ENCODE assay signal across 8 cellular contexts in the genomic region with DNA sequence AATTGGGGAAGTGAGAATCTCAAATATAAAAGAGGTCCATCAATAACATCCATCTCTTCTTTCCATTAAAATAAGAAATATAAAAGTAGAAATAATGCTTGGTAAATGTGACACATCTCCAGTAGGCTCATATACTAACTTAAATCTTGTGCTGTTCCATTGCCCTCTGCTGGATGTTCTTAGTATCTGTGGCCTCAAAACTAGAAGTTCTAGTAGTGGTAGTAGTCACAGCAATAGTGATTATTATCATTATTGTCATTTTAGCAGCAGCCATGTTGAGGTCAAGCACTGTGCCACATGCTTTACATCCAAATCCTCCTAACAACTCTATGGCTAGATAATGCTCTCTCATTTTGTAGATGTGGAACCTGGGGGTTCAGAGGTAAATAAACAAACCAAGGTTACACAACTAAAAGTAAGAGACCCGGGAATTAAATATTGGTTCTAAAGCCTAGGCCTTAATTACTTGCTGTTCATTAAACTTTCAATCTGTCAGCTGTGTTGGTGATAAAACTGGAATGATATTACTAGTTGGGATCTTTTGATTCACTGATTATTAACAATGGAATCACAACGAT. TPM values are rescaled to one million over a fixed set of nuclear protein-coding genes. Genes with fewer than 3 reads are reported as not detected.
DNase-seq lines count a peak whose midpoint lies in the region; ATAC-seq, FAIRE-seq and TF ChIP-seq lines count a peak whose summit lies in the region.

No MANE protein-coding gene starts in this region.

- H3K4me3 ChIP-seq in PC-3 (ENCODE audit: low read length) (no peak overlapping the region), breast epithelium (no peak overlapping the region), stomach (no peak overlapping the region)

- no peak for TF ChIP-seq EP300 in stomach (IDR thresholded peaks at IDR 0.05)

- H3K4me1 ChIP-seq in PC-3 (ENCODE audit: insufficient read depth, low read length) (no peaks in the 10 kb centered on the region), breast epithelium (no peaks in the 10 kb centered on the region), stomach (no peaks in the 10 kb centered on the region)

- H3K9ac ChIP-seq in PC-3 (ENCODE audit: low read length): no peak overlapping the region

- peak; percentile 74 for DNase-seq in GDM1 (lab: John Stamatoyannopoulos, UW)
- DNase-seq in Kasumi-1 (lab: John Stamatoyannopoulos, UW): peak; percentile 90 to 97
- DNase-seq in PC-3: peak; percentile 82
- DNase-seq in breast epithelium (ENCODE audit: low spot score in 2 of 2): no peak
- no peak for DNase-seq in stomach
- DNase-seq in stimulated activated CD4-positive, alpha-beta T cell treated with anti-CD3 and anti-CD28 coated beads, Interleukin-12 subunit alpha, Interleukin-12 subunit beta, amount 100 ng/mL, for 4 hours: no peak

- TF ChIP-seq POLR2A in breast epithelium (IDR thresholded peaks at IDR 0.05) (no peak), stomach (IDR thresholded peaks at IDR 0.05) (no peak)

- FAIRE-seq in islet of Langerhans (lab: Jason Lieb, UNC): peak; percentile 98

- no peak overlapping the region for H3K4me2 ChIP-seq in PC-3 (ENCODE audit: low read length)

- H3K27ac ChIP-seq in PC-3 (ENCODE audit: low read length) (no peak overlapping the region), breast epithelium (no peak overlapping the region), stomach (no peak overlapping the region)

- H3K9me2 ChIP-seq in PC-3 (replicated peaks; ENCODE audit: low read length): no peaks in the 10 kb centered on the region

- WGBS in stomach, 5 donors: 53 to 79% (median 71%) methylated on average over 2 of the region's 2 CpGs

- TF ChIP-seq CTCF in PC-3 (conservative IDR thresholded peaks at IDR 0.05; ENCODE audit: low read depth, low read length): peak; percentile 84
- peak; percentile 51 to 76 (median 68) for TF ChIP-seq CTCF in breast epithelium (IDR thresholded peaks at IDR 0.05)
- TF ChIP-seq CTCF in stomach (IDR thresholded peaks at IDR 0.05): peak in 5 of 7 experiments; percentile 61 to 72 (median 69)

- H3K79me2 ChIP-seq in PC-3 (ENCODE audit: low read length): no peaks in the 10 kb centered on the region

- CTCF ChIA-PET in PC-3 (lab: Charles Lee): interaction anchor here (0.6 to 1.3 kb wide), 3 partner anchors 226 to 408 kb away, joined by 3 to 4 read pairs (median 4); no protein-coding TSS in a partner anchor

- intact Hi-C loops in PC-3 (cut with micrococcal nuclease) (loop anchor here (1.0 kb wide), 3 partner anchors 192 to 382 kb away; no protein-coding TSS in a partner anchor), breast epithelium (cut with DNase I; ENCODE audit: low total_unique reads) (no loop called here), stomach (cut with DNase I; ENCODE audit: low total_unique reads) (loop anchor here (10.0 kb wide), 1 partner anchor 195 kb away; no protein-coding TSS in a partner anchor)

- H3K36me3 ChIP-seq in PC-3 (ENCODE audit: low read depth, low read length): no peaks in the 10 kb centered on the region
- H3K36me3 ChIP-seq in breast epithelium: no peaks in the 10 kb centered on the region
- peaks cover 0 to 14% (median 9%) of the 10 kb centered on the region in 4 donors for H3K36me3 ChIP-seq in stomach

- no peak overlapping the region for H2AFZ ChIP-seq in PC-3 (ENCODE audit: low read length)

- H3K9me3 ChIP-seq in PC-3 (ENCODE audit: low read length) (no peaks in the 10 kb centered on the region), breast epithelium (no peaks in the 10 kb centered on the region), stomach (no peaks in the 10 kb centered on the region)

- BruUV-seq in PC-3 (replicated peaks; lab: Mats Ljungman, UMichigan): no TSS peak

- no peaks in the 10 kb centered on the region for H4K20me1 ChIP-seq in PC-3 (ENCODE audit: low read length)

- H3K27me3 ChIP-seq in PC-3 (ENCODE audit: low read length): no peaks in the 10 kb centered on the region
- H3K27me3 ChIP-seq in breast epithelium: no peaks in the 10 kb centered on the region
- H3K27me3 ChIP-seq in stomach: no peaks in the 10 kb centered on the region

- no peaks in the 10 kb centered on the region for H3F3A ChIP-seq in PC-3 (ENCODE audit: low read length, unreplicated experiment)

- POLR2A ChIA-PET in PC-3 (lab: Charles Lee; ENCODE audit: unreplicated experiment): no interaction called here

- peak; percentile 56 for ATAC-seq in GM21825 (IDR thresholded peaks at IDR 0.05; ENCODE audit: unreplicated experiment)
- peak; percentile 99 for ATAC-seq in PC-3

RNA-seq across cellular contexts. Expression of a gene that starts 20.2 kb away (rescaled TPM):
- total RNA-seq in PC-3 (2014; rRNA removed) (not detected in 2 replicates), breast epithelium (1 to 10 TPM in 1 of 3 donors, under 1 TPM in 2; 0.80 to 1.5 (median 0.98) TPM), stomach (1 to 10 TPM in 1 of 5 donors, not detected in 4; 2.4 TPM)
- 1 to 10 TPM in 1 of 3 donors, not detected in 2; 1.1 TPM for polyA plus RNA-seq in stomach

RNA-seq across cellular contexts. Expression of a gene that starts 42.2 kb away (rescaled TPM):
- 117 and 120 TPM in 2 replicates for total RNA-seq in PC-3 (2014; rRNA removed)
- total RNA-seq in breast epithelium: 10 to 100 TPM; 62.6 to 97.9 (median 68.2) TPM
- total RNA-seq in stomach: 10 to 100 TPM; 25.7 to 76.2 (median 62.2) TPM
- 10 to 100 TPM; 28.9 to 54.1 (median 48.4) TPM for polyA plus RNA-seq in stomach

RNA-seq across cellular contexts. Expression of a gene that starts 42.3 kb away (rescaled TPM):
- total RNA-seq in PC-3 (2014; rRNA removed): 16.0 and 17.7 TPM in 2 replicates
- total RNA-seq in breast epithelium: 10 to 100 TPM; 32.1 to 37.6 (median 37.0) TPM
- total RNA-seq in stomach: 10 to 100 TPM; 17.1 to 67.7 (median 32.6) TPM
- 1 to 10 TPM; 4.6 to 6.4 (median 6.2) TPM for polyA plus RNA-seq in stomach

Comparison
In these comparisons a context has a peak if more than half of its experiments do, and no peak if none do; other contexts are left out.
1. DNase-seq: peak in GDM1 (single experiment), Kasumi-1 (2 of 2) and PC-3 (single experiment); none in breast epithelium (0 of 2), stomach (single experiment) and stimulated activated CD4-positive, alpha-beta T cell treated with anti-CD3 and anti-CD28 coated beads, Interleukin-12 subunit alpha, Interleukin-12 subunit beta, amount 100 ng/mL, for 4 hours (single experiment).
2. Peak in every context shown above with its lines, with median percentiles within 50 percentile points of each other: CTCF ChIP-seq.